In genomic region chr20:48729538-48729937, GRCh38 we compare ENCODE assay signal across 1 cellular context.
TF ChIP-seq lines count a peak whose summit lies in the region.

No MANE protein-coding gene starts in this region.

TF ChIP-seq in GM23338, 12 proteins besides CTCF, POLR2A, EP300 and RAD21 (continued from another document):
- TF ChIP-seq ZNF462 (CRISPR knock-in tag; IDR thresholded peaks at IDR 0.05) (no peak), CREB1 (CRISPR knock-in tag; IDR thresholded peaks at IDR 0.05; ENCODE audit: low read depth) (no peak), ZNF331 (CRISPR knock-in tag; IDR thresholded peaks at IDR 0.05; ENCODE audit: low read depth) (no peak), POLR2AphosphoS5 (IDR thresholded peaks at IDR 0.05; ENCODE audit: low read depth) (no peak), ZNF114 (CRISPR knock-in tag; IDR thresholded peaks at IDR 0.05) (no peak), REST (IDR thresholded peaks at IDR 0.05; ENCODE audit: unreplicated experiment) (no peak), STAT1 (IDR thresholded peaks at IDR 0.05; ENCODE audit: unreplicated experiment) (no peak), JUNB (IDR thresholded peaks at IDR 0.05; ENCODE audit: unreplicated experiment) (no peak), EZH2phosphoT487 (IDR thresholded peaks at IDR 0.05; ENCODE audit: unreplicated experiment) (no peak), NANOG (IDR thresholded peaks at IDR 0.05; ENCODE audit: borderline replicate concordance) (no peak)
